9 cellular contexts compared by ENCODE assay signal in the genomic region with DNA sequence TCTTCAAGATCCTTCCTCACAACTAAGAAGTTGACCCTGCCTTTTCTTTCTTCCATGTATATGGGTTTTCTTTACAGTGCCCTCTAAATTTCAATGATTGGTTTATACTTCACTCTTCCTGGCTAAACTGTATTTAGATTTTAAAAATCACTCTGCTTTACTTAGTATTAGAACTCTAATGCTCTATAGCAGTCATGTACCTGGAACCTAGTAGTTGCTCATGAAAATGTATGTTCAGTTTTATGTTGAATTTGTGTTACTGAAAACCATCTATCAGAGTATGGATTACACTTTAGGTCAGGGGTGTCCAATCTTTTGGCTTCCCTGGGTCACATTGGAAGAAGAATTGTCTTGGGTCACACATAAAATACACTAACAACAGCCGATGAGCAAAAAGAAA.
"Had no signal": no experiment of that assay in that cellular context is flagged by ENCODE, and none has a peak within 500 bp of the region (broad histone marks: within the 10 kb centered on the region; RNA-seq: fewer than 3 reads in every experiment).

No MANE protein-coding gene starts in this region.

- H3K27ac Mint-ChIP-seq: HFFc6, IgD-negative memory B cell had no signal

- H3K9ac ChIP-seq: GM23248, KMS-11 had no signal

- H3K9me3 ChIP-seq: HAP-1 had no signal

- H3K36me3 ChIP-seq: HAP-1 had no signal

- H3K4me1 Mint-ChIP-seq: IgD-negative memory B cell had no signal

- H3K27ac ChIP-seq: GM23248, KMS-11 had no signal

- H3K27me3 Mint-ChIP-seq: IgD-negative memory B cell had no signal

- FAIRE-seq: HTR-8/SVneo had no signal

- H3K4me3 ChIP-seq: GM23248, HAP-1 had no signal

- DNase-seq: GM23248, GOT3, H7, HFFc6, KBM-7 had no signal

- H3K4me3 Mint-ChIP-seq: HFFc6, IgD-negative memory B cell had no signal

- H3K36me3 Mint-ChIP-seq: IgD-negative memory B cell had no signal

- H2AFZ ChIP-seq: GM23248 had no signal

- H3K4me2 ChIP-seq: KMS-11 had no signal

- H3K9me3 Mint-ChIP-seq: HFFc6 had no signal
